6 cellular contexts compared by ENCODE assay signal in genomic region chr10:90286406-90286805, GRCh38.
"Had no signal": no experiment of that assay in that cellular context is flagged by ENCODE, and none has a peak within 500 bp of the region (broad histone marks: within the 10 kb centered on the region; RNA-seq: fewer than 3 reads in every experiment).

No MANE protein-coding gene starts in this region.

- H3K4me3 ChIP-seq: K562 had no signal

- ATAC-seq: K562 had no signal

- FAIRE-seq: HTR-8/SVneo, K562 had no signal

- DNase-seq: IMR-90, KBM-7, KG1 had no signal

- H3K27ac ChIP-seq: HL-60 had no signal
